ENCODE assay signal across 18 cellular contexts in the genomic region with DNA sequence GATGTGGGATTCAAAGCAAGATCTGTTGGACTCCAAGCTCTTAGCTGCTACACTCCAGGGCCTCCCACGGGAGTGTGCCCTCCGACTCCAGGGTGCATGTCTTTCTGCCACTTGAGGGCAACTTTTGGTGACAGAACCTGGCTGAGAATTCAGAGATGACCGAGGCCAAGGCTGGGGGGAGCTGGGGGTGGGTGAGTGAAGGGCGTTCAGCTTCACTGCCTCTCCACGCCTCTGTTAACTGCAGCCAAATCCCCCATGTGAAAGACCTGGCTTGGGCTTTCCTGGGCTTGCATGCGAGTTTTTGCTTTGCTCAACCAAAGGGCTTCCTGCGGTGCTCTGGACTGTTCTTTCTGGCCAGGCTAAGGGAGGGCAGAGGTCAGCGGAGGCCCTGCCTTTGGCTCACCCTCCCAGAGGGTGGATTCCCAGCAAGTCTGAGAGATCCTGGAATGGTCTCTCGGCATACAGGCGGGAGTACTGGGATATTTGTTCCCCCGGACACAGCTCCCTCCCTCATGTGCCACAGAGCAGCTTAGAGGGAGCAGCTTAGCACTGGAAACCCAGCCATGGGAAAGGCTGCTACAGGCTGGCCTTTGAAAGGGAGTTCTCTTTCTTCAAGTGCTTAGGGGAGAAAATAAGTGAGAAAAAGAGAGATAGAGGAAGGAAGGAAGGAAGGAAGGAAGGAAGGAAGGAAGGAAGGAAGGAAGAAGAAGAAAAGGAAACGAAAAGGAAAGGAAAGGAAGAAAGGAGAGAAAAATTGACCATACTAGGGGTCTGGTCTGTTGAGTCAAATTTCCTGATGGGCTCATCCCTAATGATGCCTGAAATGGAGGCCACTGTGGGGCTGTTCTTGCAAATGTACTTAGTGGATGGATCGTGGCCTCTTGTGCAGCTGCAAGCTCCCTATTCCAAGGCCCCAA.
DNase-seq lines count a peak whose midpoint lies in the region; ATAC-seq and TF ChIP-seq lines count a peak whose summit lies in the region.
"Had no signal": no experiment of that assay in that cellular context is flagged by ENCODE, and none has a peak within 500 bp of the region (broad histone marks: within the 10 kb centered on the region; RNA-seq: fewer than 3 reads in every experiment).

No MANE protein-coding gene starts in this region.

- H3K4me1 ChIP-seq in colonic mucosa (no peaks in the 10 kb centered on the region), right cardiac atrium (ENCODE audit: control insufficient read depth, insufficient read depth, low read length) (peaks cover 11% of the 10 kb centered on the region), aorta (ENCODE audit: control insufficient read depth in 1 of 2, insufficient read depth in 2 of 2, low read length in 2 of 2) (no peaks in the 10 kb centered on the region)
- H3K4me1 ChIP-seq: adrenal gland, right lobe of liver had no signal

- DNase-seq in colonic mucosa: peak; percentile 13
- DNase-seq in right cardiac atrium: peak; percentile 83 to 91 (median 85)
- peak; percentile 92 for DNase-seq in posterior vena cava (ENCODE audit: low spot score)
- DNase-seq in aorta: peak; percentile 70 to 83
- DNase-seq in SK-N-DZ (ENCODE audit: low spot score): no peak
- no peak for DNase-seq in activated T-helper 1 cell treated with anti-CD3 and anti-CD28 coated beads, Interleukin-12 subunit alpha, Interleukin-12 subunit beta, Interleukin-2, Interleukin-4 antibody, amounts not matched to agents 30 ng/mL and 10 ng/mL and 1 ng/mL, durations not matched to agents 14 hours and 24 hours and 36 hours (ENCODE audit: low spot score)
- no peak for DNase-seq in stimulated activated naive CD4-positive, alpha-beta T cell treated with Interleukin-2 at 50 U/mL for 16 hours (lab: John Stamatoyannopoulos, UW)
- DNase-seq: activated CD4-positive, alpha-beta T cell treated with anti-CD3 and anti-CD28 coated beads, Interleukin-2, amount 50 U/mL, for 1 hour; kidney; naive thymus-derived CD8-positive, alpha-beta T cell; NCI-H1048; right lobe of liver; SIG-M5; stimulated activated CD4-positive, alpha-beta T cell treated with anti-CD3 and anti-CD28 coated beads, Interleukin-4, amount 100 ng/mL, for 1 hour; T1000 had no signal

- no peak overlapping the region for H3K4me3 Mint-ChIP-seq in activated T-helper 1 cell treated with anti-CD3 and anti-CD28 coated beads, Interleukin-12 subunit alpha, Interleukin-12 subunit beta, Interleukin-2, Interleukin-4 antibody, amounts not matched to agents 30 ng/mL and 10 ng/mL and 1 ng/mL, durations not matched to agents 14 hours and 24 hours and 36 hours
- H3K4me3 Mint-ChIP-seq: CD14-positive monocyte; IgD-negative memory B cell; naive thymus-derived CD8-positive, alpha-beta T cell had no signal

- H3K9me3 ChIP-seq in colonic mucosa (no peaks in the 10 kb centered on the region), right cardiac atrium (ENCODE audit: control insufficient read depth, low read length) (no peaks in the 10 kb centered on the region), aorta (ENCODE audit: control insufficient read depth, low read length) (no peaks in the 10 kb centered on the region)
- H3K9me3 ChIP-seq: adrenal gland, right lobe of liver had no signal

- 55% methylated on average over 13 of the region's 13 CpGs for WGBS in right cardiac atrium
- WGBS in aorta, 2 donors: 79 to 84% methylated on average over 13 of the region's 13 CpGs

- no peaks in the 10 kb centered on the region for H3K36me3 Mint-ChIP-seq in activated T-helper 1 cell treated with anti-CD3 and anti-CD28 coated beads, Interleukin-12 subunit alpha, Interleukin-12 subunit beta, Interleukin-2, Interleukin-4 antibody, amounts not matched to agents 30 ng/mL and 10 ng/mL and 1 ng/mL, durations not matched to agents 14 hours and 24 hours and 36 hours (ENCODE audit: low read depth)
- H3K36me3 Mint-ChIP-seq: CD14-positive monocyte; IgD-negative memory B cell; naive thymus-derived CD8-positive, alpha-beta T cell had no signal

- H3K9me3 Mint-ChIP-seq in activated T-helper 1 cell treated with anti-CD3 and anti-CD28 coated beads, Interleukin-12 subunit alpha, Interleukin-12 subunit beta, Interleukin-2, Interleukin-4 antibody, amounts not matched to agents 30 ng/mL and 10 ng/mL and 1 ng/mL, durations not matched to agents 14 hours and 24 hours and 36 hours: peaks cover 6% of the 10 kb centered on the region

- no peaks in the 10 kb centered on the region for H3K4me1 Mint-ChIP-seq in activated T-helper 1 cell treated with anti-CD3 and anti-CD28 coated beads, Interleukin-12 subunit alpha, Interleukin-12 subunit beta, Interleukin-2, Interleukin-4 antibody, amounts not matched to agents 30 ng/mL and 10 ng/mL and 1 ng/mL, durations not matched to agents 14 hours and 24 hours and 36 hours (ENCODE audit: low read depth)
- H3K4me1 Mint-ChIP-seq: IgD-negative memory B cell had no signal

- H3K27me3 Mint-ChIP-seq in activated T-helper 1 cell treated with anti-CD3 and anti-CD28 coated beads, Interleukin-12 subunit alpha, Interleukin-12 subunit beta, Interleukin-2, Interleukin-4 antibody, amounts not matched to agents 30 ng/mL and 10 ng/mL and 1 ng/mL, durations not matched to agents 14 hours and 24 hours and 36 hours (ENCODE audit: insufficient read depth): no peaks in the 10 kb centered on the region

- H3K36me3 ChIP-seq in colonic mucosa (no peaks in the 10 kb centered on the region), aorta (ENCODE audit: control insufficient read depth in 1 of 2, insufficient read depth in 2 of 2, low read length in 1 of 2) (no peaks in the 10 kb centered on the region)
- H3K36me3 ChIP-seq: adrenal gland, right lobe of liver had no signal

- no peak for TF ChIP-seq CTCF in colonic mucosa (IDR thresholded peaks at IDR 0.05)

- H3K27ac ChIP-seq in colonic mucosa (no peak overlapping the region), right cardiac atrium (ENCODE audit: low read length) (peak overlapping the region; percentile 79), aorta (ENCODE audit: low read depth in 1 of 2, low read length in 2 of 2) (no peak overlapping the region)
- H3K27ac ChIP-seq: right lobe of liver had no signal

- H3K4me3 ChIP-seq in colonic mucosa (no peak overlapping the region), right cardiac atrium (ENCODE audit: low read length) (no peak overlapping the region), aorta (ENCODE audit: low read length in 2 of 2) (no peak overlapping the region)
- H3K4me3 ChIP-seq: adrenal gland, right lobe of liver had no signal

- H3K27ac Mint-ChIP-seq in activated T-helper 1 cell treated with anti-CD3 and anti-CD28 coated beads, Interleukin-12 subunit alpha, Interleukin-12 subunit beta, Interleukin-2, Interleukin-4 antibody, amounts not matched to agents 30 ng/mL and 10 ng/mL and 1 ng/mL, durations not matched to agents 14 hours and 24 hours and 36 hours: no peak overlapping the region
- H3K27ac Mint-ChIP-seq: CD14-positive monocyte; IgD-negative memory B cell; naive thymus-derived CD8-positive, alpha-beta T cell had no signal

- H3K27me3 ChIP-seq in colonic mucosa: no peaks in the 10 kb centered on the region
- H3K27me3 ChIP-seq in right cardiac atrium (ENCODE audit: control insufficient read depth, insufficient read depth): no peaks in the 10 kb centered on the region
- H3K27me3 ChIP-seq in aorta (ENCODE audit: control insufficient read depth in 1 of 2, insufficient read depth in 2 of 2, low read length in 1 of 2): no peaks in the 10 kb centered on the region
- H3K27me3 ChIP-seq: adrenal gland, right lobe of liver had no signal

- intact Hi-C loops in colonic mucosa (cut with DNase I) (no loop called here), right cardiac atrium (cut with DNase I) (no loop called here), posterior vena cava (cut with DNase I) (no loop called here), aorta (cut with DNase I) (no loop called here)
- intact Hi-C loops in activated T-helper 1 cell treated with anti-CD3 and anti-CD28 coated beads, Interleukin-12 subunit alpha, Interleukin-12 subunit beta, Interleukin-2, Interleukin-4 antibody, amounts not matched to agents 30 ng/mL and 10 ng/mL and 1 ng/mL, durations not matched to agents 14 hours and 24 hours and 36 hours (cut with micrococcal nuclease): no loop called here

- peak; percentile 86 to 89 for ATAC-seq in right cardiac atrium
- peak; percentile 78 for ATAC-seq in aorta (ENCODE audit: low FRiP score)
- ATAC-seq: naive thymus-derived CD8-positive, alpha-beta T cell had no signal

- no peak overlapping the region for H3K9ac ChIP-seq in colonic mucosa (ENCODE audit: low read depth in 2 of 2, low read length in 2 of 2)

Comparison
In these comparisons a context has a peak if more than half of its experiments do, and no peak if none do; other contexts are left out.
1. DNase-seq: peak in colonic mucosa (single experiment), right cardiac atrium (3 of 3), posterior vena cava (single experiment) and aorta (2 of 2); none in SK-N-DZ (single experiment), activated T-helper 1 cell treated with anti-CD3 and anti-CD28 coated beads, Interleukin-12 subunit alpha, Interleukin-12 subunit beta, Interleukin-2, Interleukin-4 antibody, amounts not matched to agents 30 ng/mL and 10 ng/mL and 1 ng/mL, durations not matched to agents 14 hours and 24 hours and 36 hours (single experiment) and stimulated activated naive CD4-positive, alpha-beta T cell treated with Interleukin-2 at 50 U/mL for 16 hours (single experiment).